ENCODE assay signal across 9 cellular contexts in the genomic region with DNA sequence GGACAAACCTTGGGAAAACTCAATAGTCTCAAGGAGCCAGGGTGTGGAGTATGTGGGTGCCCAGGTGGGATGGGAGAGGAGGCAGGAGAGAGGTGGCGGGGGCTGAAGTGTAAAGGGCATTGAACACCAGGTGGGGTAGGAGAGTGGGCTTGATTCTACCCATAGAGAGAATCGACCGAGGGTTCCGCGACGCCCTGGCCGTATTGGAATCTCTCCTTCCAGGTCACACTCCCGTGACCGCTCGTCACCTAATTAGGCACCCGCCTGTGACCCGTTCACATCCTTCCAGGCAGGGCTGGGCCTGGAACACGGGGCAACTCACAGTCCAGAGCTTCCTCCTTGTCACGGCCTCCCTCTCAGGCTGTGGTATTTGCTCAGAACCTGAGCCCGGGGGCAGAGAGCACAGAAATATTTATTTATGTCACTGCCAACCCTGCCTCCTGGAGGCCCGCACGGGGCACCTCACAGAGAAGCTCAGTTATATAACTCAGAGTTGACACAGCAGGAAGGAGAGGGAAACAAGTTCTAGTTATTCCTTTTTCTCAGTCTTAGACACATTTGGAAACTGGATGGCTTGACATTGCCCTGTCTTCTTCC. TPM values are rescaled to one million over a fixed set of nuclear protein-coding genes. Genes with fewer than 3 reads are reported as not detected.
DNase-seq lines count a peak whose midpoint lies in the region; ATAC-seq and TF ChIP-seq lines count a peak whose summit lies in the region.
"Had no signal": no experiment of that assay in that cellular context is flagged by ENCODE, and none has a peak within 500 bp of the region (broad histone marks: within the 10 kb centered on the region; RNA-seq: fewer than 3 reads in every experiment).

No MANE protein-coding gene starts in this region.

- TF ChIP-seq CTCF in right atrium auricular region (IDR thresholded peaks at IDR 0.05): no peak
- peak; percentile 22 to 65 (median 29) for TF ChIP-seq CTCF in breast epithelium (IDR thresholded peaks at IDR 0.05)
- no peak for TF ChIP-seq CTCF in gastrocnemius medialis (IDR thresholded peaks at IDR 0.05 in 4 of 5, conservative IDR thresholded peaks at IDR 0.05 in 1 of 5)

- H3K27me3 ChIP-seq in right atrium auricular region (no peaks in the 10 kb centered on the region), breast epithelium (no peaks in the 10 kb centered on the region), gastrocnemius medialis (no peaks in the 10 kb centered on the region)

- H3K36me3 Mint-ChIP-seq in effector memory CD8-positive, alpha-beta T cell (ENCODE audit: insufficient read depth): peaks cover 3% of the 10 kb centered on the region
- no peaks in the 10 kb centered on the region for H3K36me3 Mint-ChIP-seq in activated T-cell treated with anti-CD3 and anti-CD28 coated beads, Interleukin-2, amount 50 U/mL, for 24 hours (ENCODE audit: low read depth)

- TF ChIP-seq POLR2A in breast epithelium (IDR thresholded peaks at IDR 0.05): no peak
- TF ChIP-seq POLR2A in gastrocnemius medialis (IDR thresholded peaks at IDR 0.05): no peak

- no peak for DNase-seq in Right ventricle myocardium superior
- no peak for DNase-seq in right atrium auricular region (ENCODE audit: low spot score)
- DNase-seq in breast epithelium (ENCODE audit: low spot score in 2 of 2): peak; percentile 90 to 94
- peak; percentile 36 for DNase-seq in medulla oblongata (ENCODE audit: extremely low spot score)
- no peak for DNase-seq in NCI-H1694 treated with DMSO at 0.1 percent for 48 hours (lab: John Stamatoyannopoulos, UW)
- DNase-seq in gastrocnemius medialis: no peak
- DNase-seq in effector memory CD8-positive, alpha-beta T cell: no peak
- no peak for DNase-seq in activated T-cell treated with anti-CD3 and anti-CD28 coated beads, Interleukin-2, amount 50 U/mL, for 24 hours

- H3K27ac Mint-ChIP-seq in effector memory CD8-positive, alpha-beta T cell: no peak overlapping the region
- H3K27ac Mint-ChIP-seq in activated T-cell treated with anti-CD3 and anti-CD28 coated beads, Interleukin-2, amount 50 U/mL, for 24 hours: no peak overlapping the region

- peaks cover 8% of the 10 kb centered on the region in 2 donors for H3K4me1 Mint-ChIP-seq in effector memory CD8-positive, alpha-beta T cell (ENCODE audit: low read depth in 2 of 2)
- H3K4me1 Mint-ChIP-seq in activated T-cell treated with anti-CD3 and anti-CD28 coated beads, Interleukin-2, amount 50 U/mL, for 24 hours (ENCODE audit: low read depth): peaks cover 13% of the 10 kb centered on the region

- no peaks in the 10 kb centered on the region for H3K9me3 ChIP-seq in right atrium auricular region
- no peaks in the 10 kb centered on the region for H3K9me3 ChIP-seq in breast epithelium
- H3K9me3 ChIP-seq in gastrocnemius medialis: no peaks in the 10 kb centered on the region

- H3K27me3 Mint-ChIP-seq in effector memory CD8-positive, alpha-beta T cell: peaks cover 6 to 8% of the 10 kb centered on the region in 2 donors
- H3K27me3 Mint-ChIP-seq in activated T-cell treated with anti-CD3 and anti-CD28 coated beads, Interleukin-2, amount 50 U/mL, for 24 hours: peaks cover 2% of the 10 kb centered on the region

- H3K27ac ChIP-seq in right atrium auricular region (no peak overlapping the region), breast epithelium (peak overlapping the region; percentile 68 to 89), gastrocnemius medialis (no peak overlapping the region)

- H3K9me3 Mint-ChIP-seq in effector memory CD8-positive, alpha-beta T cell: no peaks in the 10 kb centered on the region
- H3K9me3 Mint-ChIP-seq in activated T-cell treated with anti-CD3 and anti-CD28 coated beads, Interleukin-2, amount 50 U/mL, for 24 hours: no peaks in the 10 kb centered on the region

- no peak overlapping the region for H3K4me3 Mint-ChIP-seq in effector memory CD8-positive, alpha-beta T cell
- no peak overlapping the region for H3K4me3 Mint-ChIP-seq in activated T-cell treated with anti-CD3 and anti-CD28 coated beads, Interleukin-2, amount 50 U/mL, for 24 hours

- intact Hi-C loops in Right ventricle myocardium superior (cut with DNase I): no loop called here
- intact Hi-C loops in breast epithelium (cut with DNase I; ENCODE audit: low total_unique reads): no loop called here
- intact Hi-C loops in gastrocnemius medialis (cut with DNase I; ENCODE audit: low total_unique reads): no loop called here

- peaks cover 0 to 4% of the 10 kb centered on the region in 2 donors for H3K4me1 ChIP-seq in right atrium auricular region
- H3K4me1 ChIP-seq in breast epithelium: peaks cover 0 to under 1% of the 10 kb centered on the region in 2 donors
- H3K4me1 ChIP-seq in gastrocnemius medialis: no peaks in the 10 kb centered on the region

- in situ Hi-C loops in gastrocnemius medialis (cut with MboI; ENCODE audit: low sequenced_read_pairs in 4 of 4): no loop called here

- H3K36me3 ChIP-seq in right atrium auricular region (no peaks in the 10 kb centered on the region), breast epithelium (no peaks in the 10 kb centered on the region), gastrocnemius medialis (no peaks in the 10 kb centered on the region)

- H3K4me3 ChIP-seq in right atrium auricular region: no peak overlapping the region
- H3K4me3 ChIP-seq in breast epithelium: no peak overlapping the region
- H3K4me3 ChIP-seq in gastrocnemius medialis: no peak overlapping the region

- ATAC-seq in Right ventricle myocardium superior (ENCODE audit: poor library complexity) (peak; percentile 82), gastrocnemius medialis (no peak)
- no peak for ATAC-seq in effector memory CD8-positive, alpha-beta T cell (replicated peaks)

RNA-seq across cellular contexts. Expression of a gene that starts 12.0 kb away (rescaled TPM):
- total RNA-seq in Right ventricle myocardium superior: 0.27 TPM
- under 1 TPM; 0.16 to 0.22 TPM for total RNA-seq in right atrium auricular region
- total RNA-seq in breast epithelium: 1 to 10 TPM in 1 of 3 donors, under 1 TPM in 2; 0.16 to 8.2 (median 0.98) TPM
- under 1 TPM in 1 of 4 donors, not detected in 3; 0.09 TPM for total RNA-seq in gastrocnemius medialis
- total RNA-seq: lung microvascular endothelial cell had no signal

Comparison
In these comparisons a context has a peak if more than half of its experiments do, and no peak if none do; other contexts are left out.
1. DNase-seq: peak in breast epithelium (2 of 2) and medulla oblongata (single experiment); none in Right ventricle myocardium superior (single experiment), right atrium auricular region (single experiment), NCI-H1694 treated with DMSO at 0.1 percent for 48 hours (single experiment), gastrocnemius medialis (0 of 2), effector memory CD8-positive, alpha-beta T cell (0 of 3) and activated T-cell treated with anti-CD3 and anti-CD28 coated beads, Interleukin-2, amount 50 U/mL, for 24 hours (single experiment).
2. H3K27ac ChIP-seq: peak in breast epithelium (2 of 2); none in right atrium auricular region (0 of 2) and gastrocnemius medialis (0 of 4).
3. CTCF ChIP-seq: peak in breast epithelium (3 of 3); none in right atrium auricular region (0 of 2) and gastrocnemius medialis (0 of 5).